10 cellular contexts compared by ENCODE assay signal in genomic region chr5:126462239-126463014, GRCh38. TPM values are rescaled to one million over a fixed set of nuclear protein-coding genes. Genes with fewer than 3 reads are reported as not detected.
DNase-seq lines count a peak whose midpoint lies in the region; ATAC-seq and TF ChIP-seq lines count a peak whose summit lies in the region.
"Had no signal": no experiment of that assay in that cellular context is flagged by ENCODE, and none has a peak within 500 bp of the region (broad histone marks: within the 10 kb centered on the region; RNA-seq: fewer than 3 reads in every experiment).

No MANE protein-coding gene starts in this region.

- H3F3A ChIP-seq in smooth muscle cell (ENCODE audit: low read depth), result no peaks in the 10 kb centered on the region

- no peak overlapping the region for H3K4me3 Mint-ChIP-seq in effector memory CD8-positive, alpha-beta T cell

- peak overlapping the region in 1 of 2 donors; percentile 59 for H3K27ac Mint-ChIP-seq in effector memory CD8-positive, alpha-beta T cell

- no peak overlapping the region for H3K9ac ChIP-seq in smooth muscle cell (ENCODE audit: low read depth)

- H3K27ac ChIP-seq in body of pancreas (no peak overlapping the region), smooth muscle cell (ENCODE audit: low read depth) (peak overlapping the region; percentile 67)

- TF ChIP-seq POLR2A in body of pancreas (IDR thresholded peaks at IDR 0.05), result no peak

- intact Hi-C loops in body of pancreas (cut with DNase I), result no loop called here

- no peaks in the 10 kb centered on the region for H3K27me3 Mint-ChIP-seq in effector memory CD8-positive, alpha-beta T cell

- H3K4me3 ChIP-seq in body of pancreas (no peak overlapping the region), smooth muscle cell (no peak overlapping the region)

- H3K4me1 ChIP-seq in body of pancreas (peaks cover 12% of the 10 kb centered on the region), smooth muscle cell (ENCODE audit: low read depth) (peaks cover 5% of the 10 kb centered on the region)

- H3K79me2 ChIP-seq in smooth muscle cell (ENCODE audit: low read depth), result no peaks in the 10 kb centered on the region

- ATAC-seq in GM19023 (IDR thresholded peaks at IDR 0.05; ENCODE audit: unreplicated experiment) (peak; percentile 69), HG02885 (IDR thresholded peaks at IDR 0.05; ENCODE audit: poor library complexity, unreplicated experiment) (peak; percentile 85), body of pancreas (peak; percentile 36)
- ATAC-seq in effector memory CD8-positive, alpha-beta T cell (replicated peaks), result no peak
- no peak for ATAC-seq in stimulated activated naive CD8-positive, alpha-beta T cell treated with anti-CD3 and anti-CD28 coated beads, Interleukin-15, Interleukin-2, amounts not matched to agents 100 U/mL and 50 U/mL, for 24 hours
- ATAC-seq: HCT116 had no signal

- H3K36me3 ChIP-seq in body of pancreas (replicated peaks in 1 of 2; ENCODE audit: insufficient read depth in 1 of 2, low read depth in 2 of 2), result peaks cover 0 to 2% of the 10 kb centered on the region in 2 donors
- no peaks in the 10 kb centered on the region for H3K36me3 ChIP-seq in smooth muscle cell (ENCODE audit: low read depth)

- no peaks in the 10 kb centered on the region for H3K27me3 ChIP-seq in body of pancreas
- H3K27me3 ChIP-seq in smooth muscle cell (ENCODE audit: low read depth), result no peaks in the 10 kb centered on the region

- peak overlapping the region; percentile 1 for H3K4me2 ChIP-seq in smooth muscle cell

- no peak overlapping the region for H2AFZ ChIP-seq in smooth muscle cell (ENCODE audit: low read depth)

- H3K9me3 ChIP-seq in body of pancreas (no peaks in the 10 kb centered on the region), smooth muscle cell (replicated peaks; ENCODE audit: low read depth) (no peaks in the 10 kb centered on the region)

- H3K36me3 Mint-ChIP-seq in effector memory CD8-positive, alpha-beta T cell (ENCODE audit: insufficient read depth), result peaks cover 6% of the 10 kb centered on the region

- H3K9me3 Mint-ChIP-seq in effector memory CD8-positive, alpha-beta T cell, result no peaks in the 10 kb centered on the region

- H4K20me1 ChIP-seq in smooth muscle cell (ENCODE audit: low read depth), result no peaks in the 10 kb centered on the region

- H3K4me1 Mint-ChIP-seq in effector memory CD8-positive, alpha-beta T cell (ENCODE audit: low read depth in 2 of 2), result peaks cover 6 to 11% of the 10 kb centered on the region in 2 donors

- WGBS in body of pancreas, 2 donors, result 67 to 73% methylated on average over 8 of the region's 8 CpGs
- 52% methylated on average over 8 of the region's 8 CpGs for WGBS in smooth muscle cell (ENCODE audit: low lambda C conversion rate)

- TF ChIP-seq CTCF in body of pancreas (IDR thresholded peaks at IDR 0.05) (no peak), smooth muscle cell (IDR thresholded peaks at IDR 0.05; ENCODE audit: borderline replicate concordance, insufficient read depth, poor library complexity, severe bottlenecking) (no peak)

- DNase-seq in body of pancreas (no peak), smooth muscle cell (lab: John Stamatoyannopoulos, UW; ENCODE audit: unreplicated experiment) (no peak), iPS-NIHi11 (ENCODE audit: low spot score) (no peak)
- no peak for DNase-seq in effector memory CD8-positive, alpha-beta T cell
- DNase-seq in stimulated activated naive CD8-positive, alpha-beta T cell treated with anti-CD3 and anti-CD28 coated beads, Interleukin-15, Interleukin-2, amounts not matched to agents 100 U/mL and 50 U/mL, for 24 hours, result no peak
- DNase-seq in activated effector memory CD4-positive, alpha-beta T cell treated with Interleukin-2 at 50 U/mL for 16 hours, result no peak
- DNase-seq: SW 1271 had no signal

RNA-seq across cellular contexts. Expression of gene GRAMD2B, which starts 39.2 kb away (rescaled TPM):
- total RNA-seq in body of pancreas (10 to 100 TPM; 34.9 to 35.8 TPM), smooth muscle cell (27.3 and 33.1 TPM in 2 replicates)
- 8.7 and 28.9 TPM in 2 replicates for polyA plus RNA-seq in smooth muscle cell

Comparison
In these comparisons a context has a peak if more than half of its experiments do, and no peak if none do; other contexts are left out.
1. ATAC-seq: peak in GM19023 (single experiment), HG02885 (single experiment) and body of pancreas (single experiment); none in effector memory CD8-positive, alpha-beta T cell (single experiment) and stimulated activated naive CD8-positive, alpha-beta T cell treated with anti-CD3 and anti-CD28 coated beads, Interleukin-15, Interleukin-2, amounts not matched to agents 100 U/mL and 50 U/mL, for 24 hours (single experiment).